Comparison of ENCODE assay signal across 9 cellular contexts in the genomic region with DNA sequence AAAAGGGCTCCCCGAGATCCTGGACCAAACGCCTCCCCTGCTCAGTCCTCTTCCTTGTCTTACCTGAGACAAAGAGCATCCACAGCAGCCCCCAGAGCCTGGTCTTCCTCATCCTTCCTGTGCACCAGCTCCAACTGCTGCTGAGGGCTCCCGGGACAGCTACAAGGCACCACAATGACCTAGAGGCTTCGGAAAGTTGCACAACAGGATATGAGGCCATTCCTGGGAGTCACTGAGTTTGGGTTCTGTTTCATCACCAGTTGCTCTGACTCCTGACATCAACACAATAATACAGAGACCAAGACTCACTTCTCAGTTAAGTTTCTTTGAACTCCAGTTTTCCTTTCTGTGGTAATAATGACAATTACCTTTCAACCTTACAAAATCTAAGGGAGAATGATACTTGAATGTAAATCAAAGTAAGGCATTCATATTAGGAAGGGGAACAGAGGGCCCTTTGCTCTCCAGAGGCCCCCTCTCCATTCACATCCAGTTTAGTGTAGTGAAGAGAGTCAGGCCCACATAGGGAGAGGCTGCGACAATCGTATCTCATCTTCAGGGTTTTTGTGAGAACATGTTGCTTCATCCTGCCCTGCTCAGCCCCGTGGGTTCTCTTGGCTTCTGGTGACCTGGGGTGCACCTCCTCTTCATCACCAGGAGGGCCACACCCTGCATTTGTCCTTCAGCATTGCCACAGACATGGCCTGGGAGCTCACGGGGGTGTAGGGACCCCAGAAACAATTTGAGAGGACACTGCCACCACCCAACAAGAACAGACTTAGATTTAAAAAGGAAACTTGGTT. TPM values are rescaled to one million over a fixed set of nuclear protein-coding genes. Genes with fewer than 3 reads are reported as not detected.
DNase-seq lines count a peak whose midpoint lies in the region; ATAC-seq, FAIRE-seq and TF ChIP-seq lines count a peak whose summit lies in the region.
"Had no signal": no experiment of that assay in that cellular context is flagged by ENCODE, and none has a peak within 500 bp of the region (broad histone marks: within the 10 kb centered on the region; RNA-seq: fewer than 3 reads in every experiment).

TREM1 (minus strand) TSS at position 139 of the 803 bp plus-strand sequence; CDS start at position 112, 27 bp downstream.

- peaks cover 2 to 8% of the 10 kb centered on the region in 2 donors for H3K4me1 ChIP-seq in lung (ENCODE audit: control insufficient read depth in 2 of 2, insufficient read depth in 2 of 2, low read length in 2 of 2)

- H3K9me3 Mint-ChIP-seq in brain = peaks cover 0 to 2% (median 0%) of the 10 kb centered on the region in 5 experiments

- H3K4me3 Mint-ChIP-seq in brain = no peak within 1 kb of the TSS

- peak; percentile 64 for ATAC-seq in lung (ENCODE audit: insufficient read depth, low FRiP score)
- no peak for ATAC-seq in HG03432 (IDR thresholded peaks at IDR 0.05; ENCODE audit: unreplicated experiment)
- no peak for ATAC-seq in GM21360 (IDR thresholded peaks at IDR 0.05; ENCODE audit: unreplicated experiment)
- no peak for ATAC-seq in GM21717 (IDR thresholded peaks at IDR 0.05; ENCODE audit: unreplicated experiment)

- no peak for TF ChIP-seq CTCF in AG09309 (IDR thresholded peaks at IDR 0.05; ENCODE audit: control insufficient read depth, insufficient read depth, low read depth, low read length, missing control alignments)
- TF ChIP-seq CTCF in brain (conservative IDR thresholded peaks at IDR 0.05) = no peak
- no peak for TF ChIP-seq CTCF in lung (IDR thresholded peaks at IDR 0.05; ENCODE audit: control extremely low read depth, extremely low read depth)

- DNase-seq in AG09309 (ENCODE audit: low read depth) (peak; percentile 29), HTR-8/SVneo (ENCODE audit: insufficient read length, low spot score) (peak; percentile 19), lung (ENCODE audit: low spot score) (peak; percentile 72), NCI-H2171 treated with DMSO at 0.1 percent for 48 hours (lab: John Stamatoyannopoulos, UW) (no peak)
- DNase-seq: NCI-H2227 treated with DMSO at 0.1 percent for 48 hours had no signal

- H3K36me3 ChIP-seq in lung (ENCODE audit: control insufficient read depth in 2 of 2, insufficient read depth in 2 of 2, low read length in 2 of 2) = no peaks in the 10 kb centered on the region

- peak within 1 kb of the TSS in 1 of 2 donors; percentile 76 for H3K27ac ChIP-seq in lung (ENCODE audit: low read depth in 1 of 2, low read length in 1 of 2)

- H3K4me3 ChIP-seq in AG09309 (ENCODE audit: control insufficient read depth, low read depth, low read length) = no peak within 1 kb of the TSS
- no peak within 1 kb of the TSS for H3K4me3 ChIP-seq in lung

- no peaks in the 10 kb centered on the region for H3K27me3 Mint-ChIP-seq in brain

- H3K27ac Mint-ChIP-seq in brain = peak within 1 kb of the TSS in 4 of 5 experiments; percentile 61 to 86 (median 82)

- no peaks in the 10 kb centered on the region for H3K27me3 ChIP-seq in lung (ENCODE audit: control insufficient read depth, insufficient read depth)

- 46 to 51% methylated on average over 8 of the region's 8 CpGs for WGBS in lung, 2 donors

- H3K36me3 Mint-ChIP-seq in brain = no peaks in the 10 kb centered on the region

- peaks cover 35% of the 10 kb centered on the region for H3K4me1 Mint-ChIP-seq in brain

- H3K9me3 ChIP-seq in lung (ENCODE audit: control insufficient read depth in 2 of 2, insufficient read depth in 1 of 2, low read length in 1 of 2) = no peaks in the 10 kb centered on the region

- no peak for FAIRE-seq in HTR-8/SVneo (lab: Jason Lieb, UNC)

RNA-seq across cellular contexts. Expression of gene TREM1, which starts in this region (rescaled TPM):
- polyA plus RNA-seq in brain (ENCODE audit: insufficient read depth, low read depth, low replicate concordance) (0.93 TPM), lung (100 to 1,000 TPM in 1 of 2 donors, 10 to 100 TPM in 1; 54.7 to 112 TPM)
- 100 to 1,000 TPM in 1 of 2 donors, 10 to 100 TPM in 1; 17.4 to 110 TPM for total RNA-seq in lung

Comparison
In these comparisons a context has a peak if more than half of its experiments do, and no peak if none do; other contexts are left out.
1. RNA of gene TREM1 (polyA plus RNA-seq): 54.7 to 112 TPM in lung; 0.93 TPM in brain (single experiment); every median in the first group is over 10 times any median in the second.